Comparison of ENCODE assay signal across 1 cellular context in the genomic region with DNA sequence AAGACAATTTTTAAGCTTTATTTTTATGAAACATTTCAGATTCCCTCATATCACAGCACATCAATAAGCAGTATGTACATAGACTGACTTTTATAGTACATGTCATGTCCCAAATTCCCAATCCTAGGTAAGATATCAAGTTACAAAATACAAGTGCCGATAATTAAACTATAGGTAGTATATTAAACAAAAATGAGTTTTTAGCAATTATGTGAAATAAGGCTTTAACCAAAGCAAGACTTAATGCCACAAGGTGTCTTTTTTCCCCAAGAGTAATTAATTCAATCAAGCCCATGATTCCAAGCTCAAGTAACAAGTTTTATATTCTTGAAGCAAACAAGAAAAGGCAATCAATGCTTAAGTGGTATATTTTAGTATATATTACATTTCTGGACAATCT.
TF ChIP-seq lines count a peak whose summit lies in the region.

No MANE protein-coding gene starts in this region.

TF ChIP-seq in HEK293T, 16 proteins besides CTCF, POLR2A, EP300 and RAD21 (continued from another document):
- TF ChIP-seq, protein P1, sequence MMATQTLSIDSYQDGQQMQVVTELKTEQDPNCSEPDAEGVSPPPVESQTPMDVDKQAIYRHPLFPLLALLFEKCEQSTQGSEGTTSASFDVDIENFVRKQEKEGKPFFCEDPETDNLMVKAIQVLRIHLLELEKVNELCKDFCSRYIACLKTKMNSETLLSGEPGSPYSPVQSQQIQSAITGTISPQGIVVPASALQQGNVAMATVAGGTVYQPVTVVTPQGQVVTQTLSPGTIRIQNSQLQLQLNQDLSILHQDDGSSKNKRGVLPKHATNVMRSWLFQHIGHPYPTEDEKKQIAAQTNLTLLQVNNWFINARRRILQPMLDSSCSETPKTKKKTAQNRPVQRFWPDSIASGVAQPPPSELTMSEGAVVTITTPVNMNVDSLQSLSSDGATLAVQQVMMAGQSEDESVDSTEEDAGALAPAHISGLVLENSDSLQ (IDR thresholded peaks at IDR 0.05): 0 out of 2 replicates have a peak, but pooled peaks have one; percentile 36
- no peak for TF ChIP-seq SP1 (IDR thresholded peaks at IDR 0.05)
